Comparison of ENCODE assay signal across 9 cellular contexts in the genomic region with DNA sequence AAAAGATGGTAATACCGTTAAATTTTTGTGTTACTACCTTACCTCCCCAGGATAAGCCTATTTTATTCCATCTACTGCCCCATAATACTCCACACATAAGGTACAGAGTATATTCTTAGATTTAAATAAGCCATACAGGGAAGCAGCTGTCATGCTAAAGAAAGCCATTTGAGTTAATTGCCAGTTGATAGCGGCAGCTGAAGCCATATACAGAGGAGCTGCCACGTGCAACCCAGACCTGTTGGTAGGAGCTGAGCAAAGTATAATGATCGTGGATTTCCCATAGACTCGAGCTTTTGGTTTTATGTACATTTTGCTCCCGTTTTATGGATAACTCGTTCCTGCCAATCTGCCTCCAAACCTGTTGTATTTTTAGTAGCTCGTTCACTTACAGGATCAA.
"Had no signal": no experiment of that assay in that cellular context is flagged by ENCODE, and none has a peak within 500 bp of the region (broad histone marks: within the 10 kb centered on the region; RNA-seq: fewer than 3 reads in every experiment).

No MANE protein-coding gene starts in this region.

- DNase-seq: activated CD4-positive, alpha-beta T cell treated with anti-CD3 and anti-CD28 coated beads, Interleukin-2, amount 10 ng/mL, durations not matched to agents 7 days and 5 days; activated CD8-positive, alpha-beta memory T cell treated with anti-CD3 and anti-CD28 coated beads, Interleukin-2, amount 50 U/mL, for 48 hours; activated gamma-delta T cell; activated T-cell treated with anti-CD3 and anti-CD28 coated beads, Interleukin-2, amount 50 U/mL, for 72 hours; colonic mucosa; ovary; sigmoid colon; spleen; upper lobe of right lung had no signal
